ENCODE assay signal across 7 cellular contexts in the genomic region with DNA sequence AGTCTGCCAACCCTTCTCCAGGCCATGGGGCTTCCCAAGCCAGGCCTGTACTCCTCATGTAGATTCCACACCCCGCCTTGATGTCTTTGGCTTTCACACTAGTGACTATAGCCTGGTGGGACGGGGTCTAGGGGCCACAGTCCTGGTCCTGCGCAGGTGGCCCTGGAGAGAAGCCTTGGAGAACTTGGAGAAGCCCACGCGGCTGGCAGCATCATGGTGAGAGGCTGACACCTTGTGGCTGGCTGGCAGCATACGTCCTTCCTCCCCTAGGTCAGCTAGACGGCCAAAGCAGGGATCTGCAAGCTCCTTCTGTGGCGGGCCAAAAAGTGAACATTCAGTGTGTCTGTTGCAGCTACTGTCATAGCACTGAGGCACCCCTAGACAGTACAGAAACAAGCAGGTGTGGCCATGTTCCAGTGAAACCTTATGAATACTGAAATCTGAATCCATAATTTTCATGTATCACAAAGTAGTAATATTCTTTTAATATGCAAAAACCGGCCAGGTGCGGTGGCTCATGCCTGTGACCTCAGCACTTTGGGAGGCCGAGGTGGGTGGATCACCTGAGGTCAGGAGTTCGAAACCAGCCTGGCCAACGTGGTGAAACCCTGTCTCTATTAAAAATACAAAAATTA. TPM values are rescaled to one million over a fixed set of nuclear protein-coding genes. Genes with fewer than 3 reads are reported as not detected.
DNase-seq lines count a peak whose midpoint lies in the region; ATAC-seq, FAIRE-seq and TF ChIP-seq lines count a peak whose summit lies in the region.

No MANE protein-coding gene starts in this region.

- TF ChIP-seq POLR2A in K562 (conservative IDR thresholded peaks at IDR 0.05): no peak

- in situ Hi-C loops in K562 (cut with MboI): loop anchor here (10.0 kb wide), 1 partner anchor 872 kb away; no protein-coding TSS in a partner anchor

- CTCF ChIA-PET in K562 (lab: Yijun Ruan, JAX; ENCODE audit: low intra/inter-chr PET ratio): interaction anchor here (0.6 to 0.8 kb wide), 4 partner anchors 8 to 502 kb away, joined by 3 to 8 read pairs (median 4); no protein-coding TSS in a partner anchor

- H3K27me3 ChIP-seq in K562 (ENCODE audit: control insufficient read depth in 2 of 2, insufficient read depth in 2 of 2, low read length in 2 of 2): no peaks in the 10 kb centered on the region

- no peaks in the 10 kb centered on the region for H3K36me3 ChIP-seq in K562 (ENCODE audit: control insufficient read depth, insufficient read depth, low read length)

- WGBS in K562 (ENCODE audit: insufficient coverage, low coverage, missing lambda C conversion rate): 18% methylated on average over 9 of the region's 13 CpGs

- POLR2A ChIA-PET in K562 (lab: Yijun Ruan, JAX): interaction anchor here (0.6 to 1.6 kb wide), 3 partner anchors 23 to 514 kb away, joined by 3 to 5 read pairs (median 3); no protein-coding TSS in a partner anchor

- ATAC-seq in K562: peak; percentile 92
- ATAC-seq in GM18868 (IDR thresholded peaks at IDR 0.05; ENCODE audit: unreplicated experiment): no peak

- TF ChIP-seq CTCF in GM12873 (IDR thresholded peaks at IDR 0.05; ENCODE audit: insufficient read depth, low read depth, low read length, missing control alignments) (peak; percentile 94), K562 (IDR thresholded peaks at IDR 0.05 in 2 of 3, conservative IDR thresholded peaks at IDR 0.05 in 1 of 3; ENCODE audit: insufficient read depth in 2 of 3, low read depth in 1 of 3, low read length in 3 of 3) (peak; percentile 80 to 86 (median 80))

- peak overlapping the region; percentile 73; the same call in 1 of the 2 replicates for H2AFZ ChIP-seq in K562 (ENCODE audit: low read depth, low read length)

- no peak overlapping the region for H3K4me3 ChIP-seq in K562

- intact Hi-C loops in K562 (cut with micrococcal nuclease): loop anchor here (5.0 kb wide), 1 partner anchor 504 kb away; the partner anchor contains the start of gene RPS19BP1

- no peak for TF ChIP-seq EP300 in K562 (IDR thresholded peaks at IDR 0.05; ENCODE audit: low read length)

- no peak overlapping the region for H3K4me2 ChIP-seq in K562 (ENCODE audit: insufficient read depth, low read length)

- TF ChIP-seq RAD21 in K562 (CRISPR knock-in tag; conservative IDR thresholded peaks at IDR 0.05 in 1 of 2, IDR thresholded peaks at IDR 0.05 in 1 of 2): peak; percentile 87 to 88

- H3K4me1 ChIP-seq in K562 (replicated peaks in 1 of 2; ENCODE audit: control insufficient read depth in 2 of 2, insufficient read depth in 2 of 2, low read length in 2 of 2): peaks cover 0 to 25% of the 10 kb centered on the region in 2 experiments; a peak in 4 of 5 replicates

- DNase-seq in NCI-H1105 (lab: John Stamatoyannopoulos, UW) (peak; percentile 35), T-helper 1 cell (peak in 3 of 5 donors; percentile 22 to 65 (median 41)), K562 (ENCODE audit: extremely low read depth in 1 of 4, low spot score in 3 of 4) (peak; percentile 63 to 81 (median 69)), iPS DF 4.7 (ENCODE audit: extremely low read depth, low spot score) (peak; percentile 58)
- DNase-seq in stimulated activated CD4-positive, alpha-beta T cell treated with anti-CD3 and anti-CD28 coated beads, Interleukin-12 subunit alpha, Interleukin-12 subunit beta, amount 100 ng/mL, for 24 hours (ENCODE audit: low read depth in 2 of 2): peak; percentile 36 to 41

- H3K9me1 ChIP-seq in K562 (ENCODE audit: control insufficient read depth, insufficient read depth, low read length): peaks cover 6% of the 10 kb centered on the region

- H4K20me1 ChIP-seq in K562 (replicated peaks; ENCODE audit: control insufficient read depth, insufficient read depth, low read length): no peaks in the 10 kb centered on the region

- H3K27ac ChIP-seq in K562 (ENCODE audit: extremely low read depth, low read depth, low read length): no peak overlapping the region

- BruUV-seq in K562 (replicated peaks; lab: Mats Ljungman, UMichigan): no TSS peak

- FAIRE-seq in K562 (lab: Jason Lieb, UNC): peak; percentile 95

- H3K9me3 ChIP-seq in K562 (replicated peaks; ENCODE audit: control insufficient read depth, insufficient read depth, low read depth, low read length): no peaks in the 10 kb centered on the region

- no peaks in the 10 kb centered on the region for H3K79me2 ChIP-seq in K562 (ENCODE audit: control insufficient read depth, insufficient read depth, low read length)

- H3K9ac ChIP-seq in K562 (ENCODE audit: insufficient read depth in 1 of 2, low read depth in 2 of 2, low read length in 2 of 2): peak overlapping the region in 1 of 2 experiments; percentile 29; a peak in 1 of 4 replicates

TF ChIP-seq in K562, 482 proteins besides CTCF, POLR2A, EP300 and RAD21 (continues in another document):
- TF ChIP-seq, protein P1, sequence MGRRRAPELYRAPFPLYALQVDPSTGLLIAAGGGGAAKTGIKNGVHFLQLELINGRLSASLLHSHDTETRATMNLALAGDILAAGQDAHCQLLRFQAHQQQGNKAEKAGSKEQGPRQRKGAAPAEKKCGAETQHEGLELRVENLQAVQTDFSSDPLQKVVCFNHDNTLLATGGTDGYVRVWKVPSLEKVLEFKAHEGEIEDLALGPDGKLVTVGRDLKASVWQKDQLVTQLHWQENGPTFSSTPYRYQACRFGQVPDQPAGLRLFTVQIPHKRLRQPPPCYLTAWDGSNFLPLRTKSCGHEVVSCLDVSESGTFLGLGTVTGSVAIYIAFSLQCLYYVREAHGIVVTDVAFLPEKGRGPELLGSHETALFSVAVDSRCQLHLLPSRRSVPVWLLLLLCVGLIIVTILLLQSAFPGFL (CRISPR knock-in tag; IDR thresholded peaks at IDR 0.05): 0 out of 2 replicates have a peak, but pooled peaks have one; percentile 59
- TF ChIP-seq, protein P2, sequence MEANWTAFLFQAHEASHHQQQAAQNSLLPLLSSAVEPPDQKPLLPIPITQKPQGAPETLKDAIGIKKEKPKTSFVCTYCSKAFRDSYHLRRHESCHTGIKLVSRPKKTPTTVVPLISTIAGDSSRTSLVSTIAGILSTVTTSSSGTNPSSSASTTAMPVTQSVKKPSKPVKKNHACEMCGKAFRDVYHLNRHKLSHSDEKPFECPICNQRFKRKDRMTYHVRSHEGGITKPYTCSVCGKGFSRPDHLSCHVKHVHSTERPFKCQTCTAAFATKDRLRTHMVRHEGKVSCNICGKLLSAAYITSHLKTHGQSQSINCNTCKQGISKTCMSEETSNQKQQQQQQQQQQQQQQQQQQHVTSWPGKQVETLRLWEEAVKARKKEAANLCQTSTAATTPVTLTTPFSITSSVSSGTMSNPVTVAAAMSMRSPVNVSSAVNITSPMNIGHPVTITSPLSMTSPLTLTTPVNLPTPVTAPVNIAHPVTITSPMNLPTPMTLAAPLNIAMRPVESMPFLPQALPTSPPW (CRISPR knock-in tag; IDR thresholded peaks at IDR 0.05): no peak
- no peak for TF ChIP-seq ESRRA (IDR thresholded peaks at IDR 0.05; ENCODE audit: borderline replicate concordance, low read depth)
- TF ChIP-seq, protein P3, sequence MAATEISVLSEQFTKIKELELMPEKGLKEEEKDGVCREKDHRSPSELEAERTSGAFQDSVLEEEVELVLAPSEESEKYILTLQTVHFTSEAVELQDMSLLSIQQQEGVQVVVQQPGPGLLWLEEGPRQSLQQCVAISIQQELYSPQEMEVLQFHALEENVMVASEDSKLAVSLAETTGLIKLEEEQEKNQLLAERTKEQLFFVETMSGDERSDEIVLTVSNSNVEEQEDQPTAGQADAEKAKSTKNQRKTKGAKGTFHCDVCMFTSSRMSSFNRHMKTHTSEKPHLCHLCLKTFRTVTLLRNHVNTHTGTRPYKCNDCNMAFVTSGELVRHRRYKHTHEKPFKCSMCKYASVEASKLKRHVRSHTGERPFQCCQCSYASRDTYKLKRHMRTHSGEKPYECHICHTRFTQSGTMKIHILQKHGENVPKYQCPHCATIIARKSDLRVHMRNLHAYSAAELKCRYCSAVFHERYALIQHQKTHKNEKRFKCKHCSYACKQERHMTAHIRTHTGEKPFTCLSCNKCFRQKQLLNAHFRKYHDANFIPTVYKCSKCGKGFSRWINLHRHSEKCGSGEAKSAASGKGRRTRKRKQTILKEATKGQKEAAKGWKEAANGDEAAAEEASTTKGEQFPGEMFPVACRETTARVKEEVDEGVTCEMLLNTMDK (IDR thresholded peaks at IDR 0.05; ENCODE audit: borderline replicate concordance, insufficient read depth, low read depth, low read length, poor library complexity, severe bottlenecking): peak; percentile 1

RNA-seq across cellular contexts. Expression of gene FAM83F, which starts 42.0 kb away (rescaled TPM):
- total RNA-seq in K562 (2011; cell fraction: chromatin; rRNA removed; ENCODE audit: low replicate concordance): 0.04 and 0.25 TPM in 2 replicates
- total RNA-seq in K562 (2011; cell fraction: nucleolus; rRNA removed): under 0.01 and 0.17 TPM in 2 replicates
- total RNA-seq in K562 (2011; cell fraction: nucleoplasm; rRNA removed): 0.07 and 0.15 TPM in 2 replicates
- total RNA-seq in K562 (2014; rRNA removed) (0.04 and 0.05 TPM in 2 replicates), K562 (2014; rRNA removed; fragmentation: Illumina TruSeq; extraction: Trizol) (0.03 and 0.04 TPM in 2 replicates), K562 (2015; rRNA removed; fragmentation: Illumina TruSeq; extraction: Trizol) (under 0.01 and 0.04 TPM in 2 replicates), K562 (2021) (0.07 and 0.13 TPM in 2 replicates)
- polyA plus RNA-seq in K562 (2011; rRNA removed) (0.03 and 0.10 TPM in 2 replicates), K562 (2014; fragmentation: Illumina TruSeq; extraction: Trizol) (0.03 TPM in 1 of 2 replicates, not detected in the other), K562 (2014; fragmentation: Nextera tagmentation; extraction: Ambion mirVana) (under 1 TPM in 1 of 2 experiments, not detected in 1; 0.01 TPM), K562 (2014; rRNA removed) (0.04 and 0.05 TPM in 2 replicates)
- polyA plus RNA-seq in K562 (2011; cell fraction: cytosol; rRNA removed): 0.01 and 0.03 TPM in 2 replicates
- polyA plus RNA-seq in K562 (2011; cell fraction: nucleus; rRNA removed): 0.03 and 0.18 TPM in 2 replicates
- 0.01 and 0.07 TPM in 2 replicates for polyA plus RNA-seq in K562 (2012)
- 0.06 and 0.07 TPM in 2 replicates for polyA minus RNA-seq in K562 (2011; rRNA and poly(A)+ RNA removed)
- polyA minus RNA-seq in K562 (2011; cell fraction: cytosol; rRNA and poly(A)+ RNA removed): not detected in 2 replicates
- polyA minus RNA-seq in K562 (2011; cell fraction: nucleus; rRNA and poly(A)+ RNA removed): 0.11 and 0.67 TPM in 2 replicates
